ENCODE assay signal across 9 cellular contexts in the genomic region with DNA sequence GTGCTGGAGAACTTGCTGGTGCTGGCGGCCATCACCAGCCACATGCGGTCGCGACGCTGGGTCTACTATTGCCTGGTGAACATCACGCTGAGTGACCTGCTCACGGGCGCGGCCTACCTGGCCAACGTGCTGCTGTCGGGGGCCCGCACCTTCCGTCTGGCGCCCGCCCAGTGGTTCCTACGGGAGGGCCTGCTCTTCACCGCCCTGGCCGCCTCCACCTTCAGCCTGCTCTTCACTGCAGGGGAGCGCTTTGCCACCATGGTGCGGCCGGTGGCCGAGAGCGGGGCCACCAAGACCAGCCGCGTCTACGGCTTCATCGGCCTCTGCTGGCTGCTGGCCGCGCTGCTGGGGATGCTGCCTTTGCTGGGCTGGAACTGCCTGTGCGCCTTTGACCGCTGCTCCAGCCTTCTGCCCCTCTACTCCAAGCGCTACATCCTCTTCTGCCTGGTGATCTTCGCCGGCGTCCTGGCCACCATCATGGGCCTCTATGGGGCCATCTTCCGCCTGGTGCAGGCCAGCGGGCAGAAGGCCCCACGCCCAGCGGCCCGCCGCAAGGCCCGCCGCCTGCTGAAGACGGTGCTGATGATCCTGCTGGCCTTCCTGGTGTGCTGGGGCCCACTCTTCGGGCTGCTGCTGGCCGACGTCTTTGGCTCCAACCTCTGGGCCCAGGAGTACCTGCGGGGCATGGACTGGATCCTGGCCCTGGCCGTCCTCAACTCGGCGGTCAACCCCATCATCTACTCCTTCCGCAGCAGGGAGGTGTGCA. TPM values are rescaled to one million over a fixed set of nuclear protein-coding genes. Genes with fewer than 3 reads are reported as not detected.
A peak's percentile ranks its signal among the peaks of the same experiment; 100 is the strongest.
DNase-seq lines count a peak whose midpoint lies in the region; ATAC-seq, FAIRE-seq and TF ChIP-seq lines count a peak whose summit lies in the region.
"Had no signal": no experiment of that assay in that cellular context is flagged by ENCODE, and none has a peak within 500 bp of the region (broad histone marks: within the 10 kb centered on the region; RNA-seq: fewer than 3 reads in every experiment).

No MANE protein-coding gene starts in this region.

- peak; percentile 89 for FAIRE-seq in GM12891 (lab: Jason Lieb, UNC)

- DNase-seq in GM12891 (ENCODE audit: insufficient read length, low spot score) (no peak), posterior vena cava (ENCODE audit: low spot score) (peak; percentile 82), iPS-NIHi7 (ENCODE audit: extremely low spot score) (no peak), left lobe of liver (ENCODE audit: low spot score) (no peak), globus pallidus (ENCODE audit: low spot score) (no peak)
- DNase-seq in activated naive CD4-positive, alpha-beta T cell treated with anti-CD3 and anti-CD28 coated beads, Interleukin-2, amount 50 U/mL, for 16 hours, result peak; percentile 44
- DNase-seq in effector CD8-positive, alpha-beta T cell (lab: John Stamatoyannopoulos, UW), result no peak

- ATAC-seq in HG03280 (IDR thresholded peaks at IDR 0.05; ENCODE audit: unreplicated experiment) (peak; percentile 28), left lobe of liver (no peak)

- TF ChIP-seq POLR2A in GM12891 (IDR thresholded peaks at IDR 0.05; ENCODE audit: low read depth, low read length), result no peak

- intact Hi-C loops in posterior vena cava (cut with DNase I), result no loop called here

TF ChIP-seq in GM12891, 5 proteins besides CTCF, POLR2A, EP300 and RAD21:
- TF ChIP-seq TAF1 (IDR thresholded peaks at IDR 0.05; ENCODE audit: low read depth, low read length), result no peak
- no peak for TF ChIP-seq SPI1 (IDR thresholded peaks at IDR 0.05; ENCODE audit: low read depth, low read length)
- TF ChIP-seq PAX5 (IDR thresholded peaks at IDR 0.05; ENCODE audit: insufficient read depth, low read length, severe bottlenecking), result no peak
- TF ChIP-seq POLR2AphosphoS5 (IDR thresholded peaks at IDR 0.05; ENCODE audit: low read depth, low read length), result peak; percentile 40; the same call in 1 of the 2 replicates
- no peak for TF ChIP-seq POU2F2 (IDR thresholded peaks at IDR 0.05; ENCODE audit: low read depth, low read length)

RNA-seq across cellular contexts. Expression of gene S1PR4, which starts 0.6 kb away (rescaled TPM):
- polyA plus RNA-seq in GM12891 (2012; ENCODE audit: low read depth, missing spikeins), result 10.8 TPM
- 1 to 10 TPM; 1.7 to 3.1 TPM for total RNA-seq in posterior vena cava
- 0.70 TPM for total RNA-seq in left lobe of liver

RNA-seq across cellular contexts. Expression of gene NCLN, which starts 6.6 kb away (rescaled TPM):
- 29.7 TPM for polyA plus RNA-seq in GM12891 (2012; ENCODE audit: low read depth, missing spikeins)
- total RNA-seq in posterior vena cava (10 to 100 TPM; 37.7 to 40.4 TPM), left lobe of liver (40.7 TPM)

RNA-seq across cellular contexts. Expression of gene GNA15, which starts 43.3 kb away (rescaled TPM):
- 15.9 TPM for polyA plus RNA-seq in GM12891 (2012; ENCODE audit: low read depth, missing spikeins)
- total RNA-seq in posterior vena cava (1 to 10 TPM; 7.0 to 9.9 TPM), left lobe of liver (1.0 TPM)

RNA-seq across cellular contexts. Expression of gene CELF5, which starts 45.3 kb away (rescaled TPM):
- polyA plus RNA-seq in GM12891 (2012; ENCODE audit: low read depth, missing spikeins), result 0.03 TPM
- total RNA-seq in posterior vena cava (not detected), left lobe of liver (0.18 TPM)
- total RNA-seq: skeletal muscle tissue had no signal

Comparison
In these comparisons a context has a peak if more than half of its experiments do, and no peak if none do; other contexts are left out.
1. DNase-seq: peak in activated naive CD4-positive, alpha-beta T cell treated with anti-CD3 and anti-CD28 coated beads, Interleukin-2, amount 50 U/mL, for 16 hours (single experiment) and posterior vena cava (single experiment); none in GM12891 (single experiment), iPS-NIHi7 (single experiment), left lobe of liver (single experiment), effector CD8-positive, alpha-beta T cell (single experiment) and globus pallidus (single experiment).